ENCODE assay signal across 15 cellular contexts in genomic region chr17:80710716-80711115, GRCh38.
A peak's percentile ranks its signal among the peaks of the same experiment; 100 is the strongest.
DNase-seq lines count a peak whose midpoint lies in the region; ATAC-seq and TF ChIP-seq lines count a peak whose summit lies in the region.
"Had no signal": no experiment of that assay in that cellular context is flagged by ENCODE, and none has a peak within 500 bp of the region (broad histone marks: within the 10 kb centered on the region; RNA-seq: fewer than 3 reads in every experiment).

No MANE protein-coding gene starts in this region.

- H3K9me3 Mint-ChIP-seq in activated T-cell treated with anti-CD3 and anti-CD28 coated beads, Interleukin-2, amount 50 U/mL, for 72 hours = no peaks in the 10 kb centered on the region
- H3K9me3 Mint-ChIP-seq in activated T-helper 17 cell treated with anti-CD3 and anti-CD28 coated beads, Interleukin-2, amount 50 U/mL, for 72 hours = no peaks in the 10 kb centered on the region
- H3K9me3 Mint-ChIP-seq in stimulated activated effector memory CD8-positive, alpha-beta T cell treated with anti-CD3 and anti-CD28 coated beads, Interleukin-12 subunit alpha, Interleukin-12 subunit beta, amount 100 ng/mL, for 72 hours = no peaks in the 10 kb centered on the region

- no peaks in the 10 kb centered on the region for H3K4me1 ChIP-seq in DND-41 (ENCODE audit: insufficient read depth, low read length)

- H3K4me1 Mint-ChIP-seq in activated T-cell treated with anti-CD3 and anti-CD28 coated beads, Interleukin-2, amount 50 U/mL, for 72 hours (ENCODE audit: low read depth) = peaks cover 17% of the 10 kb centered on the region
- peaks cover 16% of the 10 kb centered on the region for H3K4me1 Mint-ChIP-seq in activated T-helper 17 cell treated with anti-CD3 and anti-CD28 coated beads, Interleukin-2, amount 50 U/mL, for 72 hours
- peaks cover 53% of the 10 kb centered on the region for H3K4me1 Mint-ChIP-seq in stimulated activated effector memory CD8-positive, alpha-beta T cell treated with anti-CD3 and anti-CD28 coated beads, Interleukin-12 subunit alpha, Interleukin-12 subunit beta, amount 100 ng/mL, for 72 hours

- peaks cover 0 to 6% of the 10 kb centered on the region in 2 donors for H3K36me3 Mint-ChIP-seq in activated T-cell treated with anti-CD3 and anti-CD28 coated beads, Interleukin-2, amount 50 U/mL, for 72 hours (ENCODE audit: insufficient read depth in 2 of 2)
- H3K36me3 Mint-ChIP-seq in activated T-helper 17 cell treated with anti-CD3 and anti-CD28 coated beads, Interleukin-2, amount 50 U/mL, for 72 hours (ENCODE audit: low read depth) = peaks cover 18% of the 10 kb centered on the region
- H3K36me3 Mint-ChIP-seq in stimulated activated effector memory CD8-positive, alpha-beta T cell treated with anti-CD3 and anti-CD28 coated beads, Interleukin-12 subunit alpha, Interleukin-12 subunit beta, amount 100 ng/mL, for 72 hours = peaks cover 15% of the 10 kb centered on the region

- DNase-seq in activated T-cell treated with anti-CD3 and anti-CD28 coated beads, Interleukin-2, amount 50 U/mL, for 72 hours = no peak
- DNase-seq in activated T-cell treated with anti-CD3 and anti-CD28 coated beads for 4 hours = no peak
- no peak for DNase-seq in DND-41
- no peak for DNase-seq in stimulated activated effector memory CD8-positive, alpha-beta T cell treated with anti-CD3 and anti-CD28 coated beads, Interleukin-12 subunit alpha, Interleukin-12 subunit beta, amount 100 ng/mL, for 72 hours (ENCODE audit: low spot score in 2 of 2)
- no peak for DNase-seq in NK-92 (lab: John Stamatoyannopoulos, UW; ENCODE audit: unreplicated experiment)
- no peak for DNase-seq in NCI-H146 treated with DMSO at 0.1 percent for 48 hours (lab: John Stamatoyannopoulos, UW; ENCODE audit: unreplicated experiment)
- DNase-seq: AML-193, H7, NCI-H1092, NCI-H1694, NCI-H2227 treated with DMSO at 0.1 percent for 48 hours, NCI-H524, SHP77 had no signal

- H3K9me3 ChIP-seq in DND-41 (ENCODE audit: insufficient read depth, low read length, severe bottlenecking) = no peaks in the 10 kb centered on the region

- no peak overlapping the region for H3K4me3 ChIP-seq in DND-41 (ENCODE audit: low read depth in 1 of 2, low read length in 2 of 2)

- H4K20me1 ChIP-seq in DND-41 (ENCODE audit: insufficient read depth, low read length) = peaks cover 6% of the 10 kb centered on the region; the same call in 1 of the 2 replicates

- H3K4me3 Mint-ChIP-seq in activated T-cell treated with anti-CD3 and anti-CD28 coated beads, Interleukin-2, amount 50 U/mL, for 72 hours = no peak overlapping the region
- no peak overlapping the region for H3K4me3 Mint-ChIP-seq in activated T-helper 17 cell treated with anti-CD3 and anti-CD28 coated beads, Interleukin-2, amount 50 U/mL, for 72 hours
- peak overlapping the region; percentile 67 for H3K4me3 Mint-ChIP-seq in stimulated activated effector memory CD8-positive, alpha-beta T cell treated with anti-CD3 and anti-CD28 coated beads, Interleukin-12 subunit alpha, Interleukin-12 subunit beta, amount 100 ng/mL, for 72 hours
- H3K4me3 Mint-ChIP-seq: CD14-positive monocyte had no signal

- H3K27ac ChIP-seq in DND-41 (ENCODE audit: low read length) = peak overlapping the region; percentile 17; the same call in 1 of the 2 replicates

- H3K79me2 ChIP-seq in DND-41 (ENCODE audit: insufficient read depth, low read length) = peaks cover 74% of the 10 kb centered on the region

- no peak for TF ChIP-seq CTCF in DND-41 (IDR thresholded peaks at IDR 0.05; ENCODE audit: borderline replicate concordance, extremely low read depth, low read length, poor library complexity, severe bottlenecking)

- no peaks in the 10 kb centered on the region for H3K27me3 ChIP-seq in DND-41 (ENCODE audit: insufficient read depth, low read length, poor library complexity)

- H3K36me3 ChIP-seq in DND-41 (ENCODE audit: insufficient read depth, low read length) = peaks cover 20% of the 10 kb centered on the region

- H3K4me2 ChIP-seq in DND-41 (ENCODE audit: insufficient read depth, low read length) = no peak overlapping the region

- ATAC-seq in activated T-cell treated with anti-CD3 and anti-CD28 coated beads, Interleukin-2, amount 50 U/mL, for 72 hours (replicated peaks in 1 of 2) = no peak
- no peak for ATAC-seq in DND-41 (ENCODE audit: insufficient read depth, low read depth)
- ATAC-seq in activated T-helper 17 cell treated with anti-CD3 and anti-CD28 coated beads, Interleukin-2, amount 50 U/mL, for 72 hours (replicated peaks) = no peak
- ATAC-seq in stimulated activated effector memory CD8-positive, alpha-beta T cell treated with anti-CD3 and anti-CD28 coated beads, Interleukin-12 subunit alpha, Interleukin-12 subunit beta, amount 100 ng/mL, for 72 hours = no peak

- H3K27me3 Mint-ChIP-seq in activated T-cell treated with anti-CD3 and anti-CD28 coated beads, Interleukin-2, amount 50 U/mL, for 72 hours (ENCODE audit: low read depth) = no peaks in the 10 kb centered on the region
- no peaks in the 10 kb centered on the region for H3K27me3 Mint-ChIP-seq in activated T-helper 17 cell treated with anti-CD3 and anti-CD28 coated beads, Interleukin-2, amount 50 U/mL, for 72 hours

- no peak overlapping the region for H3K9ac ChIP-seq in DND-41 (ENCODE audit: low read depth, low read length)

- H3K27ac Mint-ChIP-seq in activated T-cell treated with anti-CD3 and anti-CD28 coated beads, Interleukin-2, amount 50 U/mL, for 72 hours = peak overlapping the region; percentile 71
- peak overlapping the region; percentile 24 for H3K27ac Mint-ChIP-seq in activated T-helper 17 cell treated with anti-CD3 and anti-CD28 coated beads, Interleukin-2, amount 50 U/mL, for 72 hours
- peak overlapping the region; percentile 50 for H3K27ac Mint-ChIP-seq in stimulated activated effector memory CD8-positive, alpha-beta T cell treated with anti-CD3 and anti-CD28 coated beads, Interleukin-12 subunit alpha, Interleukin-12 subunit beta, amount 100 ng/mL, for 72 hours

- H2AFZ ChIP-seq in DND-41 (ENCODE audit: low read depth, low read length) = no peak overlapping the region
